ENCODE assay signal across 15 cellular contexts in the genomic region with DNA sequence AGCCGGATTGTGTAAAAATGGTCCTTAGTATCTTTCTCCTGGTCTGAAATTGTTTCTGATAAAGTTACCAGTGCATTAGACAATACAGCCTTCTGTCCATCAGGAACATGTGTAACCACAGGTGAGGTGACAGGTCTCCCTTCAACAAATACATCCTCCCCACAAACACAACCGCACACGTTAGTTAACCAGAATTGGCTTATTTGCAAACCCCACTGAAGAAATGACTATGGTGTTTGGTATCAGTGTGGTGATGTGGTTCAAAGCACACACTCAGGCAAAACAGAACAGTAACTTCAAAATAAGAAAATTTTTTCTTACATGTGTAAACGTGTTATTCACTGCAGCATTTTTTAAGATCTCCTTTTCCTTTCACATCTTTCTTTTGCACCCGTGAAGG.
DNase-seq lines count a peak whose midpoint lies in the region; ATAC-seq, FAIRE-seq and TF ChIP-seq lines count a peak whose summit lies in the region.
"Had no signal": no experiment of that assay in that cellular context is flagged by ENCODE, and none has a peak within 500 bp of the region (broad histone marks: within the 10 kb centered on the region; RNA-seq: fewer than 3 reads in every experiment).

No MANE protein-coding gene starts in this region.

- POLR2A ChIA-PET in PC-3 (lab: Charles Lee; ENCODE audit: unreplicated experiment) = no interaction called here

- DNase-seq in GM12892 (ENCODE audit: insufficient read length) (no peak), NCI-H526 (lab: John Stamatoyannopoulos, UW) (peak; percentile 29 to 35), PC-3 (no peak), DMS53 (lab: John Stamatoyannopoulos, UW) (no peak), SJCRH30 (no peak), right cardiac atrium (no peak)
- DNase-seq: activated CD4-positive, alpha-beta T cell treated with anti-CD3 and anti-CD28 coated beads, Interleukin-2, amount 10 ng/mL, durations not matched to agents 24 days and 14 days; activated naive CD4-positive, alpha-beta T cell treated with anti-CD3 and anti-CD28 coated beads for 36 hours; DMS79 treated with DMSO at 0.1 percent for 48 hours; esophagus squamous epithelium; mucosa of descending colon; NCI-H524 treated with DMSO at 0.1 percent for 48 hours had no signal

- no peaks in the 10 kb centered on the region for H3F3A ChIP-seq in PC-3 (ENCODE audit: low read length, unreplicated experiment)

- 76% methylated on average over 5 of the region's 5 CpGs for WGBS in right cardiac atrium

- H3K27me3 ChIP-seq in PC-3 (ENCODE audit: low read length) = no peaks in the 10 kb centered on the region
- H3K27me3 ChIP-seq in SJCRH30 = no peaks in the 10 kb centered on the region
- H3K27me3 ChIP-seq in right cardiac atrium (ENCODE audit: control insufficient read depth, insufficient read depth) = no peaks in the 10 kb centered on the region
- H3K27me3 ChIP-seq: esophagus squamous epithelium had no signal

- H3K9ac ChIP-seq in PC-3 (ENCODE audit: low read length) = no peak overlapping the region

- no peak overlapping the region for H2AFZ ChIP-seq in PC-3 (ENCODE audit: low read length)

- intact Hi-C loops in PC-3 (cut with micrococcal nuclease) (no loop called here), right cardiac atrium (cut with DNase I) (no loop called here)

- ATAC-seq in GM19468 (IDR thresholded peaks at IDR 0.05; ENCODE audit: extremely low read depth, unreplicated experiment) (peak; percentile 95), HG02981 (IDR thresholded peaks at IDR 0.05; ENCODE audit: unreplicated experiment) (peak; percentile 92), PC-3 (no peak), right cardiac atrium (no peak)
- ATAC-seq: mucosa of descending colon had no signal

- H3K36me3 ChIP-seq in PC-3 (ENCODE audit: low read depth, low read length) = no peaks in the 10 kb centered on the region
- no peaks in the 10 kb centered on the region for H3K36me3 ChIP-seq in SJCRH30
- H3K36me3 ChIP-seq: esophagus squamous epithelium had no signal

- H3K4me2 ChIP-seq in PC-3 (ENCODE audit: low read length) = no peak overlapping the region

- H3K9me2 ChIP-seq in PC-3 (replicated peaks; ENCODE audit: low read length) = no peaks in the 10 kb centered on the region

- peak; percentile 30 for FAIRE-seq in GM12892 (lab: Jason Lieb, UNC)

- no peak for TF ChIP-seq CTCF in PC-3 (conservative IDR thresholded peaks at IDR 0.05; ENCODE audit: low read depth, low read length)

- no peaks in the 10 kb centered on the region for H3K9me3 ChIP-seq in PC-3 (ENCODE audit: low read length)
- H3K9me3 ChIP-seq in SJCRH30 (replicated peaks) = no peaks in the 10 kb centered on the region
- no peaks in the 10 kb centered on the region for H3K9me3 ChIP-seq in right cardiac atrium (ENCODE audit: control insufficient read depth, low read length)
- H3K9me3 ChIP-seq: esophagus squamous epithelium, mucosa of descending colon had no signal

- H3K4me1 ChIP-seq in PC-3 (ENCODE audit: insufficient read depth, low read length) = no peaks in the 10 kb centered on the region
- no peaks in the 10 kb centered on the region for H3K4me1 ChIP-seq in SJCRH30
- H3K4me1 ChIP-seq in right cardiac atrium (ENCODE audit: control insufficient read depth, insufficient read depth, low read length) = no peaks in the 10 kb centered on the region
- H3K4me1 ChIP-seq: esophagus squamous epithelium had no signal

- no peak for TF ChIP-seq POLR2A in GM12892 (IDR thresholded peaks at IDR 0.05; ENCODE audit: low read depth, low read length)

- H3K79me2 ChIP-seq in PC-3 (ENCODE audit: low read length) = no peaks in the 10 kb centered on the region

- H3K4me3 ChIP-seq in PC-3 (ENCODE audit: low read length) (no peak overlapping the region), SJCRH30 (no peak overlapping the region), right cardiac atrium (ENCODE audit: low read length) (no peak overlapping the region)
- H3K4me3 ChIP-seq: esophagus squamous epithelium, mucosa of descending colon had no signal

- H3K27ac ChIP-seq in PC-3 (ENCODE audit: low read length) = no peak overlapping the region
- no peak overlapping the region for H3K27ac ChIP-seq in SJCRH30
- no peak overlapping the region for H3K27ac ChIP-seq in right cardiac atrium (ENCODE audit: low read length)
- H3K27ac ChIP-seq: esophagus squamous epithelium, HL-60 had no signal

- CTCF ChIA-PET in PC-3 (lab: Charles Lee) = no interaction called here

- H4K20me1 ChIP-seq in PC-3 (ENCODE audit: low read length) = no peaks in the 10 kb centered on the region

- BruUV-seq in PC-3 (replicated peaks; lab: Mats Ljungman, UMichigan) = no TSS peak

Comparison
In these comparisons a context has a peak if more than half of its experiments do, and no peak if none do; other contexts are left out.
1. DNase-seq: peak in NCI-H526 (2 of 2); none in GM12892 (single experiment), PC-3 (single experiment), DMS53 (single experiment), SJCRH30 (0 of 2) and right cardiac atrium (0 of 3).
2. ATAC-seq: peak in GM19468 (single experiment) and HG02981 (single experiment); none in PC-3 (single experiment) and right cardiac atrium (0 of 2).